In the genomic region with DNA sequence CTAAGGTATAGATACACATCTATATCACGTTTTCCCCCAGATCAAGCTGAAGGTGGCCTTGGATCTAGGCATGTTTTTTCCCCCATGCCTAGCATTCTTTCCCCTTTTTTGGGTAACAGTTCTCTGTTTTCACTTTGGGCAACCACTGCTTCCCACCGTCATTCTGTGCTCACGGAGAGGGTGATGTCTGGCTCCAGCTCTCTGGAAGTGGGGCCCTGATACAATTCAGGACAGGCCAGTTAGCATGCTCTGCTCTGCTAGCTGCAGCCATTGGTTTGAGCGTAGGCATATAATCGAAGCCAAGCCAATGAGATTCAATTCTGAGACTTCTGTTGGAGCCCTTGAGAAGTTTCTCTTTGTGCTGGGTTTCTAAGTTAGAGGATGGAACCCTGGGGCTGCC, we compare ENCODE assay signal across 23 cellular contexts. TPM values are rescaled to one million over a fixed set of nuclear protein-coding genes. Genes with fewer than 3 reads are reported as not detected.
"Had no signal": no experiment of that assay in that cellular context is flagged by ENCODE, and none has a peak within 500 bp of the region (broad histone marks: within the 10 kb centered on the region; RNA-seq: fewer than 3 reads in every experiment).

No MANE protein-coding gene starts in this region.

- H3K27ac ChIP-seq: cardiac muscle cell, heart right ventricle, testis, vagina had no signal

- H3K4me1 ChIP-seq: heart right ventricle, vagina had no signal

- H3K36me3 ChIP-seq: cardiac muscle cell, heart right ventricle, vagina had no signal

- ATAC-seq: activated naive CD8-positive, alpha-beta T cell treated with anti-CD3 and anti-CD28 coated beads, Interleukin-2, amount 50 U/mL, for 24 hours; heart right ventricle; left cardiac atrium had no signal

- DNase-seq: activated CD4-positive, alpha-beta memory T cell treated with anti-CD3 and anti-CD28 coated beads for 36 hours; activated CD4-positive, alpha-beta T cell treated with anti-CD3 and anti-CD28 coated beads for 48 hours; activated gamma-delta T cell; activated naive CD4-positive, alpha-beta T cell treated with anti-CD3 and anti-CD28 coated beads, Interleukin-2, amount 50 U/mL, for 16 hours; activated naive CD8-positive, alpha-beta T cell treated with anti-CD3 and anti-CD28 coated beads, Interleukin-2, amount 50 U/mL, for 24 hours; effector CD8-positive, alpha-beta T cell; erythroblast; foreskin fibroblast; heart right ventricle; left cardiac atrium; retina; stimulated activated CD4-positive, alpha-beta T cell treated with anti-CD3 and anti-CD28 coated beads, Interleukin-4, amount 100 ng/mL, for 1 hour; stimulated activated naive CD4-positive, alpha-beta T cell; testis had no signal

- H3K9me3 ChIP-seq: heart right ventricle, testis, vagina had no signal

- H3K4me3 ChIP-seq: cardiac muscle cell, heart right ventricle, testis, vagina had no signal

- H3K27me3 ChIP-seq: cardiac muscle cell, testis, vagina had no signal

RNA-seq across cellular contexts. Expression of a gene that starts 2.1 kb away (rescaled TPM):
- total RNA-seq: activated CD4-positive, alpha-beta memory T cell treated with anti-CD3 and anti-CD28 coated beads for 36 hours; activated T-helper 1 cell treated with anti-CD3 and anti-CD28 coated beads, Interleukin-12 subunit alpha, Interleukin-12 subunit beta, Interleukin-2, Interleukin-4 antibody, amounts not matched to agents 30 ng/mL and 10 ng/mL and 1 ng/mL, durations not matched to agents 14 hours and 24 hours and 36 hours; cardiac muscle cell; chondrocyte; fibroblast of lung; heart right ventricle; left cardiac atrium; myocyte; omental fat pad; progenitor cell of endocrine pancreas; vagina had no signal
- polyA plus RNA-seq: cardiac muscle cell, fibroblast of lung, heart right ventricle, neural cell had no signal

RNA-seq across cellular contexts. Expression of a gene that starts 17.4 kb away (rescaled TPM):
- polyA plus RNA-seq: neural cell had no signal
